ENCODE assay signal across 16 cellular contexts in genomic region chr11:45556851-45557707, GRCh38.
DNase-seq lines count a peak whose midpoint lies in the region; ATAC-seq and TF ChIP-seq lines count a peak whose summit lies in the region.
"Had no signal": no experiment of that assay in that cellular context is flagged by ENCODE, and none has a peak within 500 bp of the region (broad histone marks: within the 10 kb centered on the region; RNA-seq: fewer than 3 reads in every experiment).

No MANE protein-coding gene starts in this region.

- TF ChIP-seq CTCF in PC-3 (conservative IDR thresholded peaks at IDR 0.05; ENCODE audit: low read depth, low read length) (no peak), fibroblast of mammary gland (conservative IDR thresholded peaks at IDR 0.05; ENCODE audit: control insufficient read depth, insufficient read depth, low read depth, low read length) (no peak), gastrocnemius medialis (IDR thresholded peaks at IDR 0.05 in 4 of 5, conservative IDR thresholded peaks at IDR 0.05 in 1 of 5) (no peak), WTC11 (IDR thresholded peaks at IDR 0.05) (no peak)

- POLR2A ChIA-PET in PC-3 (lab: Charles Lee; ENCODE audit: unreplicated experiment) (no interaction called here), WTC11 (lab: Charles Lee) (no interaction called here)

- no peaks in the 10 kb centered on the region for H3F3A ChIP-seq in PC-3 (ENCODE audit: low read length, unreplicated experiment)

- H3K9ac ChIP-seq in PC-3 (ENCODE audit: low read length), result no peak overlapping the region

- no peaks in the 10 kb centered on the region for H3K9me2 ChIP-seq in PC-3 (replicated peaks; ENCODE audit: low read length)

- H2AFZ ChIP-seq in PC-3 (ENCODE audit: low read length), result no peak overlapping the region
- H2AFZ ChIP-seq: hepatocyte had no signal

- CTCF ChIA-PET in PC-3 (lab: Charles Lee), result no interaction called here
- CTCF ChIA-PET in WTC11 (lab: Charles Lee), result interaction anchor here (1.2 kb wide), 1 partner anchor 98 kb away, joined by 3 read pairs; no protein-coding TSS in a partner anchor

- peaks cover 15% of the 10 kb centered on the region for H3K4me1 Mint-ChIP-seq in WTC11

- H3K9me3 Mint-ChIP-seq in WTC11, result peaks cover 16% of the 10 kb centered on the region

- H3K27ac ChIP-seq in PC-3 (ENCODE audit: low read length) (no peak overlapping the region), gastrocnemius medialis (peak overlapping the region in 2 of 4 donors; percentile 80 to 89)
- H3K27ac ChIP-seq: hepatocyte had no signal

- in situ Hi-C loops in gastrocnemius medialis (cut with MboI; ENCODE audit: low sequenced_read_pairs in 4 of 4), result no loop called here

- no peak overlapping the region for H3K4me3 ChIP-seq in PC-3 (ENCODE audit: low read length)
- H3K4me3 ChIP-seq in fibroblast of mammary gland (ENCODE audit: control insufficient read depth, low read depth, low read length), result no peak overlapping the region
- no peak overlapping the region for H3K4me3 ChIP-seq in gastrocnemius medialis
- H3K4me3 ChIP-seq: hepatocyte had no signal

- H3K4me1 ChIP-seq in PC-3 (ENCODE audit: insufficient read depth, low read length), result no peaks in the 10 kb centered on the region
- H3K4me1 ChIP-seq in gastrocnemius medialis, result peaks cover 25 to 58% of the 10 kb centered on the region in 2 donors

- no peak for TF ChIP-seq POLR2A in gastrocnemius medialis (IDR thresholded peaks at IDR 0.05)

- BruUV-seq in PC-3 (replicated peaks; lab: Mats Ljungman, UMichigan), result no TSS peak

- H3K4me3 Mint-ChIP-seq in WTC11, result no peak overlapping the region
- H3K4me3 Mint-ChIP-seq: activated naive CD4-positive, alpha-beta T cell treated with anti-CD3 and anti-CD28 coated beads for 36 hours had no signal

- no peak overlapping the region; the same call in 1 of the 2 replicates for H3K27ac Mint-ChIP-seq in WTC11
- H3K27ac Mint-ChIP-seq: activated naive CD4-positive, alpha-beta T cell treated with anti-CD3 and anti-CD28 coated beads for 36 hours; progenitor cell of endocrine pancreas had no signal

- peaks cover 2% of the 10 kb centered on the region; the same call in 1 of the 2 replicates for H3K27me3 Mint-ChIP-seq in WTC11 (ENCODE audit: low read depth)

- H3K9me3 ChIP-seq in PC-3 (ENCODE audit: low read length) (no peaks in the 10 kb centered on the region), gastrocnemius medialis (no peaks in the 10 kb centered on the region)

- H3K36me3 Mint-ChIP-seq in WTC11, result peaks cover 6% of the 10 kb centered on the region; the same call in 1 of the 2 replicates

- H4K20me1 ChIP-seq in PC-3 (ENCODE audit: low read length), result no peaks in the 10 kb centered on the region

- no peaks in the 10 kb centered on the region for H3K36me3 ChIP-seq in PC-3 (ENCODE audit: low read depth, low read length)
- H3K36me3 ChIP-seq in gastrocnemius medialis, result no peaks in the 10 kb centered on the region

- ATAC-seq in PC-3 (no peak), gastrocnemius medialis (peak in 1 of 2 donors; percentile 25), WTC11 (no peak)
- ATAC-seq: left colon, Panc1 had no signal

- DNase-seq in GOT3 (lab: John Stamatoyannopoulos, UW) (peak; percentile 68), PC-3 (peak; percentile 10), fibroblast of mammary gland (ENCODE audit: low read depth) (peak; percentile 96), gastrocnemius medialis (peak; percentile 18 to 68), WTC11 (ENCODE audit: low spot score) (no peak), ecto neural progenitor cell (ENCODE audit: low spot score) (no peak), iPS-NIHi11 (ENCODE audit: low spot score) (no peak)
- DNase-seq: activated CD8-positive, alpha-beta memory T cell treated with anti-CD3 and anti-CD28 coated beads, Interleukin-2, amount 50 U/mL, for 48 hours; activated naive CD4-positive, alpha-beta T cell treated with anti-CD3 and anti-CD28 coated beads for 36 hours; left colon; NCI-H1417; NCI-H345; stimulated activated CD4-positive, alpha-beta T cell treated with anti-CD3 and anti-CD28 coated beads, Interleukin-15, amount 100 ng/mL, for 24 hours had no signal

- no peaks in the 10 kb centered on the region for H3K79me2 ChIP-seq in PC-3 (ENCODE audit: low read length)
- H3K79me2 ChIP-seq: hepatocyte had no signal

- intact Hi-C loops in PC-3 (cut with micrococcal nuclease), result no loop called here
- intact Hi-C loops in gastrocnemius medialis (cut with DNase I; ENCODE audit: low total_unique reads), result loop anchor here (10.0 kb wide), 1 partner anchor 188 kb away; no protein-coding TSS in a partner anchor

- H3K27me3 ChIP-seq in PC-3 (ENCODE audit: low read length) (peaks cover 33% of the 10 kb centered on the region), gastrocnemius medialis (no peaks in the 10 kb centered on the region)
- H3K27me3 ChIP-seq: hepatocyte had no signal

- H3K4me2 ChIP-seq in PC-3 (ENCODE audit: low read length), result no peak overlapping the region
- H3K4me2 ChIP-seq: hepatocyte had no signal

TF ChIP-seq in WTC11, 78 proteins besides CTCF, POLR2A, EP300 and RAD21 (continues in another document):
- TF ChIP-seq ARID4B (CRISPR knock-in tag; IDR thresholded peaks at IDR 0.05; ENCODE audit: borderline replicate concordance), result no peak
- no peak for TF ChIP-seq HMGA2 (CRISPR knock-in tag; IDR thresholded peaks at IDR 0.05)
- no peak for TF ChIP-seq AFF4 (CRISPR knock-in tag; IDR thresholded peaks at IDR 0.05; ENCODE audit: borderline replicate concordance)

Comparison
In these comparisons a context has a peak if more than half of its experiments do, and no peak if none do; other contexts are left out.
1. DNase-seq: peak in GOT3 (single experiment), PC-3 (single experiment), fibroblast of mammary gland (single experiment) and gastrocnemius medialis (2 of 2); none in WTC11 (single experiment), ecto neural progenitor cell (single experiment) and iPS-NIHi11 (single experiment).